ENCODE assay signal across 10 cellular contexts in genomic region chr12:27143676-27144075, GRCh38.
DNase-seq lines count a peak whose midpoint lies in the region; ATAC-seq and TF ChIP-seq lines count a peak whose summit lies in the region.
"Had no signal": no experiment of that assay in that cellular context is flagged by ENCODE, and none has a peak within 500 bp of the region (broad histone marks: within the 10 kb centered on the region; RNA-seq: fewer than 3 reads in every experiment).

No MANE protein-coding gene starts in this region.

- H3K4me1 Mint-ChIP-seq in CD4-positive, alpha-beta T cell (ENCODE audit: low read depth), result no peaks in the 10 kb centered on the region
- H3K4me1 Mint-ChIP-seq in naive thymus-derived CD8-positive, alpha-beta T cell, result peaks cover 0 to 15% (median 6%) of the 10 kb centered on the region in 4 donors
- H3K4me1 Mint-ChIP-seq: nephron progenitor cell had no signal

- POLR2A ChIA-PET in CD4-positive, alpha-beta T cell (lab: Charles Lee), result no interaction called here
- POLR2A ChIA-PET in naive thymus-derived CD8-positive, alpha-beta T cell (lab: Charles Lee), result no interaction called here

- no peaks in the 10 kb centered on the region for H3K36me3 Mint-ChIP-seq in CD4-positive, alpha-beta T cell (ENCODE audit: low read depth)
- peaks cover 0 to 8% (median 3%) of the 10 kb centered on the region in 3 donors for H3K36me3 Mint-ChIP-seq in naive thymus-derived CD8-positive, alpha-beta T cell

- CTCF ChIA-PET in CD4-positive, alpha-beta T cell (lab: Charles Lee), result interaction anchor here (1.7 kb wide), 1 partner anchor 14 kb away, joined by 3 read pairs; no protein-coding TSS in a partner anchor

- H4K20me1 ChIP-seq in KMS-11 (ENCODE audit: insufficient read depth), result no peaks in the 10 kb centered on the region

- H3K4me3 Mint-ChIP-seq in CD4-positive, alpha-beta T cell, result peak overlapping the region; percentile 50
- H3K4me3 Mint-ChIP-seq in naive thymus-derived CD8-positive, alpha-beta T cell, result peak overlapping the region in 6 of 10 donors; percentile 42 to 72 (median 52)
- H3K4me3 Mint-ChIP-seq: nephron progenitor cell had no signal

- no peaks in the 10 kb centered on the region for H3K9me3 Mint-ChIP-seq in CD4-positive, alpha-beta T cell
- no peaks in the 10 kb centered on the region for H3K9me3 Mint-ChIP-seq in naive thymus-derived CD8-positive, alpha-beta T cell
- H3K9me3 Mint-ChIP-seq: nephron progenitor cell had no signal

- no peaks in the 10 kb centered on the region for H3K79me2 ChIP-seq in KMS-11 (ENCODE audit: insufficient read depth, low read depth)

- no peaks in the 10 kb centered on the region for H3K27me3 Mint-ChIP-seq in CD4-positive, alpha-beta T cell
- no peaks in the 10 kb centered on the region for H3K27me3 Mint-ChIP-seq in naive thymus-derived CD8-positive, alpha-beta T cell

- intact Hi-C loops in CD4-positive, alpha-beta T cell (cut with DNase I, micrococcal nuclease), result loop anchor here (2.0 to 5.0 kb wide), 4 partner anchors 121 to 286 kb away; partner anchors contain the start of genes MED21 (in 1 of the 2) and TM7SF3 (in 1 of the 2)

- no peak for DNase-seq in CD4-positive, alpha-beta T cell
- no peak for DNase-seq in adipocyte (ENCODE audit: low read depth)
- no peak for DNase-seq in naive thymus-derived CD8-positive, alpha-beta T cell
- no peak for DNase-seq in effector memory CD4-positive, alpha-beta T cell
- no peak for DNase-seq in cortex of kidney (lab: John Stamatoyannopoulos, UW)
- DNase-seq: DMS153, nephron progenitor cell, T-helper 9 cell had no signal

- no peak for TF ChIP-seq CTCF in CD4-positive, alpha-beta T cell (IDR thresholded peaks at IDR 0.05)
- no peak for TF ChIP-seq CTCF in KMS-11 (conservative IDR thresholded peaks at IDR 0.05; ENCODE audit: low read depth, low read length)

- H3K9ac ChIP-seq in KMS-11 (peak overlapping the region; percentile 38; the same call in 1 of the 2 replicates), adipocyte (ENCODE audit: low read length) (peak overlapping the region; percentile 72)

- no peaks in the 10 kb centered on the region for H3K36me3 ChIP-seq in KMS-11 (ENCODE audit: insufficient read depth)
- no peaks in the 10 kb centered on the region for H3K36me3 ChIP-seq in adipocyte (ENCODE audit: control insufficient read depth, insufficient read depth, low read length, severe bottlenecking)
- H3K36me3 ChIP-seq in effector memory CD4-positive, alpha-beta T cell (ENCODE audit: control insufficient read depth, insufficient read depth, low read length), result no peaks in the 10 kb centered on the region

- H3K4me1 ChIP-seq in KMS-11 (ENCODE audit: low read depth, poor library complexity, severe bottlenecking) (peaks cover 32% of the 10 kb centered on the region), adipocyte (ENCODE audit: control insufficient read depth, insufficient read depth, low read length) (peaks cover 11% of the 10 kb centered on the region)
- H3K4me1 ChIP-seq in effector memory CD4-positive, alpha-beta T cell (ENCODE audit: control insufficient read depth, insufficient read depth, low read length, poor library complexity, severe bottlenecking), result no peaks in the 10 kb centered on the region

- H3K9me3 ChIP-seq in CD4-positive, alpha-beta T cell (ENCODE audit: control insufficient read depth, low read length), result no peaks in the 10 kb centered on the region
- H3K9me3 ChIP-seq in adipocyte (ENCODE audit: control insufficient read depth, low read length), result no peaks in the 10 kb centered on the region
- H3K9me3 ChIP-seq in effector memory CD4-positive, alpha-beta T cell (ENCODE audit: control insufficient read depth, low read length), result no peaks in the 10 kb centered on the region

- H3K27ac Mint-ChIP-seq in CD4-positive, alpha-beta T cell, result no peak overlapping the region
- peak overlapping the region in 3 of 10 donors; percentile 9 to 60 (median 42) for H3K27ac Mint-ChIP-seq in naive thymus-derived CD8-positive, alpha-beta T cell
- H3K27ac Mint-ChIP-seq: nephron progenitor cell had no signal

- no peak for ATAC-seq in CD4-positive, alpha-beta T cell (ENCODE audit: poor library complexity)
- ATAC-seq in naive thymus-derived CD8-positive, alpha-beta T cell, result no peak
- no peak for ATAC-seq in GM18520 (IDR thresholded peaks at IDR 0.05; ENCODE audit: unreplicated experiment)

- H2AFZ ChIP-seq in KMS-11 (ENCODE audit: low read depth), result peak overlapping the region; percentile 68

- peak overlapping the region; percentile 63 for H3K4me2 ChIP-seq in KMS-11

- no peaks in the 10 kb centered on the region for H3K27me3 ChIP-seq in CD4-positive, alpha-beta T cell (ENCODE audit: control insufficient read depth, insufficient read depth, low read length)
- H3K27me3 ChIP-seq in KMS-11 (ENCODE audit: insufficient read depth, low read depth) (no peaks in the 10 kb centered on the region), adipocyte (replicated peaks; ENCODE audit: control insufficient read depth, insufficient read depth, low read length) (no peaks in the 10 kb centered on the region)
- H3K27me3 ChIP-seq in effector memory CD4-positive, alpha-beta T cell (replicated peaks; ENCODE audit: control insufficient read depth, insufficient read depth, low read length, poor library complexity, severe bottlenecking), result no peaks in the 10 kb centered on the region

- no peak overlapping the region for H3K4me3 ChIP-seq in KMS-11 (IDR thresholded peaks at IDR 0.05; ENCODE audit: insufficient read depth, low read depth, low read length)
- peak overlapping the region; percentile 50 for H3K4me3 ChIP-seq in adipocyte (ENCODE audit: low read length)
- no peak overlapping the region for H3K4me3 ChIP-seq in effector memory CD4-positive, alpha-beta T cell (ENCODE audit: insufficient read depth, low read depth, low read length, poor library complexity, severe bottlenecking)

- H3K27ac ChIP-seq in CD4-positive, alpha-beta T cell (ENCODE audit: low read depth, low read length), result no peak overlapping the region
- peak overlapping the region; percentile 57 for H3K27ac ChIP-seq in KMS-11
- no peak overlapping the region for H3K27ac ChIP-seq in effector memory CD4-positive, alpha-beta T cell (ENCODE audit: insufficient read depth, low read length, poor library complexity, severe bottlenecking)
